Comparison of ENCODE assay signal across 21 cellular contexts in the genomic region with DNA sequence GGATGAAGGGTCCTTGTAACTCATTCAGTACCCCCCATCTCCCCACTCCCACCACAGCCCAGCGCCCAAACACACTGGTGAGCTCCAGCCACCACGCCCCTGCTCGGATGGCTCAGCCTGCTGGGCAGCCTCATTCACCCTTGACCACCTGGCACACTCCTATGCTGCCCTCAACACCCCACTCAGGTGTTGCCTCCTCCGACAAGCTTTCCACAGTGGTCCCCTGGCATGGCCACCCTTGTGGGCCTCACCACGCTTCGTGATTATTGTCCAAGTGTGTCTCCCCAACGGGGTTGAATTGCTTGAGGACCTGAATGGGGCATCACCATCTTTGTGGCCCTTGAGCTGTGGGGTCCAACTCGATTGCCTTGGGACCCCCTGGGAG. TPM values are rescaled to one million over a fixed set of nuclear protein-coding genes. Genes with fewer than 3 reads are reported as not detected.
DNase-seq lines count a peak whose midpoint lies in the region; ATAC-seq and TF ChIP-seq lines count a peak whose summit lies in the region.
"Had no signal": no experiment of that assay in that cellular context is flagged by ENCODE, and none has a peak within 500 bp of the region (broad histone marks: within the 10 kb centered on the region; RNA-seq: fewer than 3 reads in every experiment).

No MANE protein-coding gene starts in this region.

- H3K27ac Mint-ChIP-seq in activated naive CD4-positive, alpha-beta T cell treated with anti-CD3 and anti-CD28 coated beads, Interleukin-2, amount 50 U/mL, for 24 hours: peak overlapping the region; percentile 35
- peak overlapping the region; percentile 39 for H3K27ac Mint-ChIP-seq in T-helper 17 cell
- peak overlapping the region; percentile 80 for H3K27ac Mint-ChIP-seq in mesothelial cell of epicardium
- H3K27ac Mint-ChIP-seq in stimulated activated effector memory CD8-positive, alpha-beta T cell treated with anti-CD3 and anti-CD28 coated beads, Interleukin-12 subunit alpha, Interleukin-12 subunit beta, amount 100 ng/mL, for 72 hours: peak overlapping the region; percentile 45
- H3K27ac Mint-ChIP-seq: B cell, CD14-positive monocyte had no signal

- H3K9me3 ChIP-seq in T-helper 17 cell (ENCODE audit: control insufficient read depth, low read length, poor library complexity, severe bottlenecking): no peaks in the 10 kb centered on the region
- H3K9me3 ChIP-seq: SJSA1 had no signal

- H3K9me3 Mint-ChIP-seq in activated naive CD4-positive, alpha-beta T cell treated with anti-CD3 and anti-CD28 coated beads, Interleukin-2, amount 50 U/mL, for 24 hours: no peaks in the 10 kb centered on the region
- no peaks in the 10 kb centered on the region for H3K9me3 Mint-ChIP-seq in mesothelial cell of epicardium
- no peaks in the 10 kb centered on the region for H3K9me3 Mint-ChIP-seq in stimulated activated effector memory CD8-positive, alpha-beta T cell treated with anti-CD3 and anti-CD28 coated beads, Interleukin-12 subunit alpha, Interleukin-12 subunit beta, amount 100 ng/mL, for 72 hours

- TF ChIP-seq CTCF in mesothelial cell of epicardium (IDR thresholded peaks at IDR 0.05; ENCODE audit: unreplicated experiment): no peak

- H3K4me3 Mint-ChIP-seq in activated naive CD4-positive, alpha-beta T cell treated with anti-CD3 and anti-CD28 coated beads, Interleukin-2, amount 50 U/mL, for 24 hours: no peak overlapping the region
- H3K4me3 Mint-ChIP-seq in T-helper 17 cell (no peak overlapping the region), mesothelial cell of epicardium (no peak overlapping the region)
- H3K4me3 Mint-ChIP-seq in stimulated activated effector memory CD8-positive, alpha-beta T cell treated with anti-CD3 and anti-CD28 coated beads, Interleukin-12 subunit alpha, Interleukin-12 subunit beta, amount 100 ng/mL, for 72 hours: no peak overlapping the region
- H3K4me3 Mint-ChIP-seq: B cell, CD14-positive monocyte had no signal

- DNase-seq in activated naive CD4-positive, alpha-beta T cell treated with anti-CD3 and anti-CD28 coated beads, Interleukin-2, amount 50 U/mL, for 16 hours: no peak
- DNase-seq in T-helper 17 cell: no peak
- no peak for DNase-seq in mesothelial cell of epicardium (ENCODE audit: low spot score in 2 of 2, unreplicated experiment in 2 of 2)
- DNase-seq in stimulated activated effector memory CD8-positive, alpha-beta T cell treated with anti-CD3 and anti-CD28 coated beads, Interleukin-12 subunit alpha, Interleukin-12 subunit beta, amount 100 ng/mL, for 72 hours (ENCODE audit: low spot score in 2 of 2): no peak
- DNase-seq in hippocampal formation (lab: John Stamatoyannopoulos, UW): no peak
- DNase-seq: DMS53, GDM1, Kasumi-1, NCI-H1417, NCI-H187 treated with DMSO at 0.1 percent for 48 hours, NCI-H2107, NCI-H446 treated with DMSO at 0.1 percent for 48 hours, NCI-H526 treated with DMSO at 0.1 percent for 48 hours, OCI-M1 had no signal

- peaks cover 7% of the 10 kb centered on the region for H3K4me1 Mint-ChIP-seq in activated naive CD4-positive, alpha-beta T cell treated with anti-CD3 and anti-CD28 coated beads, Interleukin-2, amount 50 U/mL, for 24 hours
- H3K4me1 Mint-ChIP-seq in T-helper 17 cell (no peaks in the 10 kb centered on the region), mesothelial cell of epicardium (peaks cover 44% of the 10 kb centered on the region)
- H3K4me1 Mint-ChIP-seq in stimulated activated effector memory CD8-positive, alpha-beta T cell treated with anti-CD3 and anti-CD28 coated beads, Interleukin-12 subunit alpha, Interleukin-12 subunit beta, amount 100 ng/mL, for 72 hours: no peaks in the 10 kb centered on the region
- H3K4me1 Mint-ChIP-seq: B cell had no signal

- ATAC-seq in T-helper 17 cell (no peak), HG03571 (IDR thresholded peaks at IDR 0.05; ENCODE audit: unreplicated experiment) (no peak)
- no peak for ATAC-seq in stimulated activated effector memory CD8-positive, alpha-beta T cell treated with anti-CD3 and anti-CD28 coated beads, Interleukin-12 subunit alpha, Interleukin-12 subunit beta, amount 100 ng/mL, for 72 hours

- no peaks in the 10 kb centered on the region for H3K27me3 Mint-ChIP-seq in activated naive CD4-positive, alpha-beta T cell treated with anti-CD3 and anti-CD28 coated beads, Interleukin-2, amount 50 U/mL, for 24 hours
- H3K27me3 Mint-ChIP-seq in T-helper 17 cell (peaks cover 8% of the 10 kb centered on the region), mesothelial cell of epicardium (ENCODE audit: low read depth) (peaks cover 5% of the 10 kb centered on the region)

- H3K36me3 Mint-ChIP-seq in activated naive CD4-positive, alpha-beta T cell treated with anti-CD3 and anti-CD28 coated beads, Interleukin-2, amount 50 U/mL, for 24 hours: no peaks in the 10 kb centered on the region
- H3K36me3 Mint-ChIP-seq in T-helper 17 cell (ENCODE audit: low read depth) (peaks cover 2% of the 10 kb centered on the region), mesothelial cell of epicardium (peaks cover 8% of the 10 kb centered on the region)
- no peaks in the 10 kb centered on the region for H3K36me3 Mint-ChIP-seq in stimulated activated effector memory CD8-positive, alpha-beta T cell treated with anti-CD3 and anti-CD28 coated beads, Interleukin-12 subunit alpha, Interleukin-12 subunit beta, amount 100 ng/mL, for 72 hours
- H3K36me3 Mint-ChIP-seq: CD14-positive monocyte had no signal

RNA-seq across cellular contexts. Expression of a gene that starts 12.0 kb away (rescaled TPM):
- total RNA-seq in T-helper 17 cell: under 1 TPM; 0.18 to 0.40 TPM
- 55.3 to 60.2 TPM (median 59.6 TPM) in 3 replicates for total RNA-seq in mesothelial cell of epicardium
- total RNA-seq: B cell, MCF 10A, SJSA1 had no signal

RNA-seq across cellular contexts. Expression of a gene that starts 56.0 kb away (rescaled TPM):
- total RNA-seq in T-helper 17 cell (not detected), mesothelial cell of epicardium (not detected in 3 replicates)
- total RNA-seq: A172, B cell, MCF 10A, SJSA1 had no signal

Comparison
In these comparisons a context has a peak if more than half of its experiments do, and no peak if none do; other contexts are left out.
1. RNA of a gene that starts 12.0 kb away (total RNA-seq): 55.3 to 60.2 TPM in mesothelial cell of epicardium; 0.18 to 0.40 TPM in T-helper 17 cell; every median in the first group is over 10 times any median in the second.
2. Peak in every context shown above with its lines, with median percentiles within 50 percentile points of each other: H3K27ac Mint-ChIP-seq.